9 cellular contexts compared by ENCODE assay signal in the genomic region with DNA sequence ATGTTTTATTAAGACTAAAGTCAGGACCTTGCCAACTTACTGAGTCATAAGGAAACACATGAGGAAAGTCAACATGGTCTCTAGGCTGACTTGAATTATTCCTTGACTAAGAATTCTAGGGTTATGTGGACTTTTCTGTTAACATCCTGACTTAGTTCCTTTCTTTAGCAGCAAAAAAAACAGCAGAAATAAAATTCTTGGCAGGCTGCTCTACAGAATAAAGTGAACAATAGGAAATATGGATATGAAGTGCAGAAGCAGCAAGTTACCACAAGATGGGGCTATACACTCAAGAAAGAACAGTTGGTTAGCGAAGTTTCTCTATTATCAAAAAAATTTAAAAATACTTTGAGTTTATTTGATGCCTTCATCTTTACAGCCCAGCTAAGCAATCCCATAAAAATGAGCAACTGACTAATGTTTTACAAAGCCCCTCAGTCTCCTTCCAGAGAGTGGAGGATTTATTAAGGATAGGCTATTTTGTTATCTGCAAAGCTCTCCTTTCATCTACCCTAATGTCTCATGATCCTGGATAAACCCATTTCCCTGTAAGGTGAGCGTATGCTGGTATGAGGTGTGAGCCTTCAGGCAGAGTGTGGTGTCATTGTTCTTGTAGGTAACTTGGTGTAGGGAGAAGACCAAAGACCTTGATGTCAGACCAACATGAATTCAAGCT. TPM values are rescaled to one million over a fixed set of nuclear protein-coding genes. Genes with fewer than 3 reads are reported as not detected.
DNase-seq lines count a peak whose midpoint lies in the region; ATAC-seq and TF ChIP-seq lines count a peak whose summit lies in the region.
"Had no signal": no experiment of that assay in that cellular context is flagged by ENCODE, and none has a peak within 500 bp of the region (broad histone marks: within the 10 kb centered on the region; RNA-seq: fewer than 3 reads in every experiment).

No MANE protein-coding gene starts in this region.

- H3K9me3 Mint-ChIP-seq in endodermal cell, result no peaks in the 10 kb centered on the region
- H3K9me3 Mint-ChIP-seq in naive thymus-derived CD4-positive, alpha-beta T cell, result no peaks in the 10 kb centered on the region

- no peak overlapping the region for H3K27ac Mint-ChIP-seq in endodermal cell
- no peak overlapping the region for H3K27ac Mint-ChIP-seq in naive thymus-derived CD4-positive, alpha-beta T cell

- TF ChIP-seq CTCF in OCI-LY7 (conservative IDR thresholded peaks at IDR 0.05; ENCODE audit: low read length) (peak; percentile 100), endodermal cell (conservative IDR thresholded peaks at IDR 0.05) (peak; percentile 97)

- H3K9me3 ChIP-seq in OCI-LY7 (ENCODE audit: low read length) (no peaks in the 10 kb centered on the region), endodermal cell (ENCODE audit: control insufficient read depth, low read length) (peaks cover 5% of the 10 kb centered on the region)
- no peaks in the 10 kb centered on the region for H3K9me3 ChIP-seq in naive thymus-derived CD4-positive, alpha-beta T cell (ENCODE audit: control insufficient read depth in 2 of 3, low read length in 3 of 3)
- H3K9me3 ChIP-seq: BLaER1 treated with 17β-estradiol and CSF1 and Interleukin-3, amounts not matched to agents 10 nM and 100 nM had no signal

- no peaks in the 10 kb centered on the region for H3K79me2 ChIP-seq in OCI-LY7 (ENCODE audit: insufficient read depth, low read depth, low read length)

- H2AFZ ChIP-seq in OCI-LY7 (ENCODE audit: low read length), result no peak overlapping the region

- H4K20me1 ChIP-seq in OCI-LY7 (ENCODE audit: insufficient read depth, low read length), result no peaks in the 10 kb centered on the region
- H4K20me1 ChIP-seq: BLaER1 treated with 17β-estradiol and CSF1 and Interleukin-3, amounts not matched to agents 10 nM and 100 nM had no signal

- no TSS peak for BruUV-seq in OCI-LY7 (replicated peaks; lab: Mats Ljungman, UMichigan)

- no peak overlapping the region for H3K9ac ChIP-seq in endodermal cell (ENCODE audit: extremely low read depth, low read length, poor library complexity, severe bottlenecking)
- H3K9ac ChIP-seq: BLaER1 treated with 17β-estradiol and CSF1 and Interleukin-3, amounts not matched to agents 10 nM and 100 nM had no signal

- H3K4me3 ChIP-seq in OCI-LY7 (ENCODE audit: low read depth, low read length, poor library complexity, severe bottlenecking) (no peak overlapping the region), endodermal cell (ENCODE audit: low read length) (no peak overlapping the region)
- H3K4me3 ChIP-seq in naive thymus-derived CD4-positive, alpha-beta T cell (ENCODE audit: low read length), result no peak overlapping the region
- H3K4me3 ChIP-seq: BLaER1 treated with 17β-estradiol and CSF1 and Interleukin-3, amounts not matched to agents 10 nM and 100 nM had no signal

- no peaks in the 10 kb centered on the region for H3K27me3 ChIP-seq in endodermal cell (ENCODE audit: control insufficient read depth, insufficient read depth, low read length, poor library complexity, severe bottlenecking)
- no peaks in the 10 kb centered on the region for H3K27me3 ChIP-seq in naive thymus-derived CD4-positive, alpha-beta T cell (ENCODE audit: control insufficient read depth in 2 of 2, insufficient read depth in 2 of 2, low read length in 2 of 2)

- H3K27ac ChIP-seq in OCI-LY7 (ENCODE audit: low read depth, low read length, poor library complexity, severe bottlenecking) (no peak overlapping the region), endodermal cell (ENCODE audit: low read depth, low read length) (no peak overlapping the region)
- no peak overlapping the region for H3K27ac ChIP-seq in naive thymus-derived CD4-positive, alpha-beta T cell (ENCODE audit: low read depth, low read length)
- H3K27ac ChIP-seq: BLaER1 treated with 17β-estradiol and CSF1 and Interleukin-3, amounts not matched to agents 10 nM and 100 nM had no signal

- 43 to 83% methylated on average over 1 of the region's 2 CpGs for WGBS in endodermal cell (ENCODE audit: insufficient coverage in 1 of 2, insufficient read length in 1 of 2), 2 experiments

- peaks cover 1% of the 10 kb centered on the region for H3K27me3 Mint-ChIP-seq in endodermal cell (ENCODE audit: insufficient read depth)
- peaks cover 2 to 5% (median 4%) of the 10 kb centered on the region in 5 donors for H3K27me3 Mint-ChIP-seq in naive thymus-derived CD4-positive, alpha-beta T cell

- POLR2A ChIA-PET in OCI-LY7 (lab: Charles Lee), result interaction anchor here (0.6 to 1.0 kb wide), 4 partner anchors 26 to 608 kb away, joined by 3 to 4 read pairs (median 4); no protein-coding TSS in a partner anchor
- POLR2A ChIA-PET in naive thymus-derived CD4-positive, alpha-beta T cell (lab: Charles Lee), result interaction anchor here (0.7 kb wide), 1 partner anchor 330 kb away, joined by 6 read pairs; no protein-coding TSS in a partner anchor

- CTCF ChIA-PET in OCI-LY7 (lab: Charles Lee; ENCODE audit: unreplicated experiment), result interaction anchor here (0.8 to 1.8 kb wide), 3 partner anchors 62 to 264 kb away, joined by 3 to 10 read pairs (median 8); no protein-coding TSS in a partner anchor
- CTCF ChIA-PET in naive thymus-derived CD4-positive, alpha-beta T cell (lab: Charles Lee), result interaction anchor here (0.8 to 6.4 kb wide), 7 partner anchors 56 to 646 kb away, joined by 3 to 100 read pairs (median 6); no protein-coding TSS in a partner anchor

- no peak overlapping the region for H3K4me3 Mint-ChIP-seq in endodermal cell
- H3K4me3 Mint-ChIP-seq in naive thymus-derived CD4-positive, alpha-beta T cell, result no peak overlapping the region

- H3K4me2 ChIP-seq in OCI-LY7 (ENCODE audit: low read length), result no peak overlapping the region
- H3K4me2 ChIP-seq: BLaER1 treated with 17β-estradiol and CSF1 and Interleukin-3, amounts not matched to agents 10 nM and 100 nM had no signal

- H3K9me2 ChIP-seq in OCI-LY7 (ENCODE audit: insufficient read depth, low read length), result no peaks in the 10 kb centered on the region

- intact Hi-C loops in OCI-LY7 (cut with micrococcal nuclease; ENCODE audit: unreplicated experiment), result loop anchor here (1.0 to 10.0 kb wide), 6 partner anchors 40 to 762 kb away; a partner anchor contains a TSS
- intact Hi-C loops in naive thymus-derived CD4-positive, alpha-beta T cell (cut with micrococcal nuclease), result loop anchor here (1.0 to 10.0 kb wide), 12 partner anchors 40 to 762 kb away; a partner anchor contains a TSS

- no peaks in the 10 kb centered on the region for H3K36me3 Mint-ChIP-seq in endodermal cell (ENCODE audit: low read depth)
- H3K36me3 Mint-ChIP-seq in naive thymus-derived CD4-positive, alpha-beta T cell, result peaks cover 0 to 4% (median 0%) of the 10 kb centered on the region in 5 donors

- peak; percentile 75 for ATAC-seq in naive thymus-derived CD4-positive, alpha-beta T cell
- ATAC-seq in HG03135 (IDR thresholded peaks at IDR 0.05; ENCODE audit: unreplicated experiment), result no peak
- ATAC-seq in GM21367 (IDR thresholded peaks at IDR 0.05; ENCODE audit: unreplicated experiment), result no peak

- peaks cover 11% of the 10 kb centered on the region for H3K4me1 Mint-ChIP-seq in endodermal cell
- H3K4me1 Mint-ChIP-seq in naive thymus-derived CD4-positive, alpha-beta T cell, result peaks cover 0 to 6% (median 0%) of the 10 kb centered on the region in 7 donors

- peak; percentile 32 for DNase-seq in DMS153 (lab: John Stamatoyannopoulos, UW)
- no peak for DNase-seq in DMS153 treated with DMSO at 0.1 percent for 48 hours (lab: John Stamatoyannopoulos, UW; ENCODE audit: unreplicated experiment)
- peak; percentile 12 for DNase-seq in KG1 (lab: John Stamatoyannopoulos, UW)
- DNase-seq in OCI-LY7 (ENCODE audit: low spot score), result peak; percentile 70
- DNase-seq in endodermal cell, result peak; percentile 60
- DNase-seq in naive thymus-derived CD4-positive, alpha-beta T cell, result peak in 7 of 9 donors; percentile 15 to 60 (median 49)

- H3K4me1 ChIP-seq in OCI-LY7 (ENCODE audit: insufficient read depth, low read length, poor library complexity, severe bottlenecking) (no peaks in the 10 kb centered on the region), endodermal cell (ENCODE audit: control insufficient read depth, insufficient read depth, low read length) (peaks cover 3% of the 10 kb centered on the region)
- H3K4me1 ChIP-seq in naive thymus-derived CD4-positive, alpha-beta T cell (ENCODE audit: control insufficient read depth in 2 of 2, insufficient read depth in 2 of 2, low read length in 2 of 2), result no peaks in the 10 kb centered on the region

- no peaks in the 10 kb centered on the region for H3K36me3 ChIP-seq in OCI-LY7 (ENCODE audit: insufficient read depth, low read length)
- no peaks in the 10 kb centered on the region for H3K36me3 ChIP-seq in endodermal cell (ENCODE audit: control insufficient read depth, insufficient read depth, low read length)
- H3K36me3 ChIP-seq in naive thymus-derived CD4-positive, alpha-beta T cell (ENCODE audit: control insufficient read depth in 2 of 3, insufficient read depth in 3 of 3, low read length in 3 of 3), result no peaks in the 10 kb centered on the region
- H3K36me3 ChIP-seq: BLaER1 treated with 17β-estradiol and CSF1 and Interleukin-3, amounts not matched to agents 10 nM and 100 nM had no signal

RNA-seq across cellular contexts. Expression of a gene that starts 23.1 kb away (rescaled TPM):
- total RNA-seq in OCI-LY7 (2014; rRNA removed; shearing (Covaris generic)), result 29.9 and 39.9 TPM in 2 replicates
- total RNA-seq in OCI-LY7 (2022) (55.2 and 57.5 TPM in 2 replicates), endodermal cell (10 to 100 TPM; 34.7 to 34.8 TPM)
- polyA plus RNA-seq in endodermal cell (2013, experiment 1 of 2), result 14.9 TPM
- polyA plus RNA-seq in endodermal cell (2013, experiment 2 of 2), result 14.3 TPM
- total RNA-seq in naive thymus-derived CD4-positive, alpha-beta T cell, result 10 to 100 TPM; 17.7 to 37.5 (median 31.8) TPM
- polyA plus RNA-seq in naive thymus-derived CD4-positive, alpha-beta T cell, result 10 to 100 TPM; 26.4 to 31.8 TPM

RNA-seq across cellular contexts. Expression of a gene that starts 40.1 kb away (rescaled TPM):
- total RNA-seq in OCI-LY7 (2014; rRNA removed; shearing (Covaris generic)), result not detected in 2 replicates
- total RNA-seq in OCI-LY7 (2022) (not detected in 2 replicates), endodermal cell (1 to 10 TPM in 1 of 2 donors, under 1 TPM in 1; 0.55 to 1.1 TPM)
- 1.7 TPM for polyA plus RNA-seq in endodermal cell (2013, experiment 1 of 2)
- polyA plus RNA-seq in endodermal cell (2013, experiment 2 of 2), result 2.0 TPM
- total RNA-seq in naive thymus-derived CD4-positive, alpha-beta T cell, result 1 to 10 TPM; 1.1 to 8.6 (median 1.5) TPM
- 1 to 10 TPM; 2.6 to 4.0 TPM for polyA plus RNA-seq in naive thymus-derived CD4-positive, alpha-beta T cell
